Comparison of ENCODE assay signal across 1 cellular context in genomic region chr11:65920035-65920802, GRCh38.
TF ChIP-seq lines count a peak whose summit lies in the region.

No MANE protein-coding gene starts in this region.

TF ChIP-seq in A549, 52 proteins besides CTCF, POLR2A, EP300 and RAD21:
- TF ChIP-seq TP53 (CRISPR knock-in tag; IDR thresholded peaks at IDR 0.05) (no peak), JUN (IDR thresholded peaks at IDR 0.05) (no peak), ATOH8 (CRISPR knock-in tag; IDR thresholded peaks at IDR 0.05; ENCODE audit: low read depth) (no peak), E2F6 (IDR thresholded peaks at IDR 0.05; ENCODE audit: borderline replicate concordance, low read depth) (no peak), CBX2 (IDR thresholded peaks at IDR 0.05; ENCODE audit: borderline replicate concordance, low read depth) (no peak), NR3C1 (IDR thresholded peaks at IDR 0.05) (no peak), BHLHE40 (IDR thresholded peaks at IDR 0.05; ENCODE audit: low read depth, low read length) (no peak), EHMT2 (IDR thresholded peaks at IDR 0.05; ENCODE audit: low read depth) (no peak), CBX8 (IDR thresholded peaks at IDR 0.05) (no peak), HOXB13 (CRISPR knock-in tag; IDR thresholded peaks at IDR 0.05; ENCODE audit: low read depth) (no peak), EHF (CRISPR knock-in tag; IDR thresholded peaks at IDR 0.05) (no peak), KDM5A (IDR thresholded peaks at IDR 0.05) (no peak), KDM1A (IDR thresholded peaks at IDR 0.05; ENCODE audit: low read depth) (no peak)
TF ChIP-seq in A549: peak in this region for 0.
